ENCODE assay signal across 10 cellular contexts in genomic region chr14:68813318-68813838, GRCh38. TPM values are rescaled to one million over a fixed set of nuclear protein-coding genes. Genes with fewer than 3 reads are reported as not detected.
DNase-seq lines count a peak whose midpoint lies in the region; ATAC-seq and TF ChIP-seq lines count a peak whose summit lies in the region.
"Had no signal": no experiment of that assay in that cellular context is flagged by ENCODE, and none has a peak within 500 bp of the region (broad histone marks: within the 10 kb centered on the region; RNA-seq: fewer than 3 reads in every experiment).

No MANE protein-coding gene starts in this region.

- H3K4me3 ChIP-seq in heart left ventricle (peak overlapping the region in 1 of 12 donors; percentile 70), ascending aorta (no peak overlapping the region), upper lobe of left lung (no peak overlapping the region)

- no peaks in the 10 kb centered on the region for H3K36me3 Mint-ChIP-seq in natural killer cell

- peak overlapping the region; percentile 80 for H3K4me3 Mint-ChIP-seq in natural killer cell

- no peak for TF ChIP-seq EP300 in upper lobe of left lung (IDR thresholded peaks at IDR 0.05)

- H3K4me1 ChIP-seq in heart left ventricle (peaks cover 0 to 65% (median 36%) of the 10 kb centered on the region in 12 donors), ascending aorta (peaks cover 12 to 24% of the 10 kb centered on the region in 2 donors), upper lobe of left lung (peaks cover 37 to 55% (median 45%) of the 10 kb centered on the region in 4 donors)

- H3K9me3 Mint-ChIP-seq in natural killer cell, result no peaks in the 10 kb centered on the region

- H3K4me1 Mint-ChIP-seq in natural killer cell, result peaks cover 48 to 58% of the 10 kb centered on the region in 2 donors

- H3K36me3 ChIP-seq in heart left ventricle, result no peaks in the 10 kb centered on the region
- H3K36me3 ChIP-seq in ascending aorta, result no peaks in the 10 kb centered on the region
- no peaks in the 10 kb centered on the region for H3K36me3 ChIP-seq in upper lobe of left lung

- TF ChIP-seq POLR2A in heart left ventricle (IDR thresholded peaks at IDR 0.05) (no peak), upper lobe of left lung (IDR thresholded peaks at IDR 0.05) (no peak)

- H3K27ac Mint-ChIP-seq in natural killer cell, result peak overlapping the region; percentile 91 to 97

- intact Hi-C loops in heart left ventricle (cut with DNase I) (loop anchor here in 1 of 10 donors (10.0 kb wide), 1 partner anchor 669 kb away; no protein-coding TSS in a partner anchor), Right ventricle myocardium superior (cut with DNase I) (loop anchor here (10.0 kb wide), 1 partner anchor 419 kb away; no protein-coding TSS in a partner anchor), ascending aorta (cut with DNase I) (no loop called here), natural killer cell (cut with micrococcal nuclease) (no loop called here)

- ATAC-seq in heart left ventricle (no peak), Right ventricle myocardium superior (ENCODE audit: poor library complexity) (no peak), natural killer cell (no peak), upper lobe of left lung (ENCODE audit: low FRiP score in 2 of 2) (no peak), HG02852 (IDR thresholded peaks at IDR 0.05; ENCODE audit: unreplicated experiment) (no peak)

- H3K9me3 ChIP-seq in heart left ventricle (no peaks in the 10 kb centered on the region), ascending aorta (no peaks in the 10 kb centered on the region), upper lobe of left lung (no peaks in the 10 kb centered on the region)

- H3K27me3 Mint-ChIP-seq in natural killer cell (ENCODE audit: low read depth in 2 of 2), result no peaks in the 10 kb centered on the region

- peak in 1 of 5 donors; percentile 18 for DNase-seq in heart left ventricle
- no peak for DNase-seq in Right ventricle myocardium superior
- no peak for DNase-seq in ascending aorta (ENCODE audit: low spot score in 2 of 2)
- DNase-seq in natural killer cell, result no peak
- no peak for DNase-seq in upper lobe of left lung
- DNase-seq in mesenteric fat pad (ENCODE audit: low spot score), result no peak
- DNase-seq in activated CD4-positive, CD25-positive, alpha-beta regulatory T cell treated with anti-CD3 and anti-CD28 coated beads, Interleukin-2, amount 50 U/mL, for 72 hours, result no peak
- DNase-seq: cortex of kidney, posterior cingulate gyrus had no signal

- H3K27me3 ChIP-seq in heart left ventricle (no peaks in the 10 kb centered on the region), ascending aorta (no peaks in the 10 kb centered on the region), upper lobe of left lung (no peaks in the 10 kb centered on the region)

- WGBS in heart left ventricle, 4 donors, result 62 to 94% (median 73%) methylated on average over 5 of the region's 5 CpGs
- 78 to 88% methylated on average over 5 of the region's 5 CpGs for WGBS in upper lobe of left lung, 2 donors

- TF ChIP-seq CTCF in heart left ventricle (IDR thresholded peaks at IDR 0.05) (no peak), ascending aorta (IDR thresholded peaks at IDR 0.05) (no peak), natural killer cell (IDR thresholded peaks at IDR 0.05) (no peak), upper lobe of left lung (IDR thresholded peaks at IDR 0.05) (no peak)

- H3K27ac ChIP-seq in heart left ventricle, result peak overlapping the region; percentile 96 to 100 (median 98)
- peak overlapping the region; percentile 96 to 97 for H3K27ac ChIP-seq in ascending aorta
- peak overlapping the region; percentile 96 to 100 (median 98) for H3K27ac ChIP-seq in upper lobe of left lung

RNA-seq across cellular contexts. Expression of gene ZFP36L1, which starts 20.5 kb away (rescaled TPM):
- 100 to 1,000 TPM in 3 of 9 donors, 10 to 100 TPM in 6; 47.8 to 183 (median 68.9) TPM for total RNA-seq in heart left ventricle
- polyA plus RNA-seq in heart left ventricle, result 10 to 100 TPM; 21.2 to 84.5 TPM
- total RNA-seq in Right ventricle myocardium superior, result 45.5 TPM
- total RNA-seq in ascending aorta, result 772 TPM
- 100 to 1,000 TPM; 143 to 167 (median 166) TPM for total RNA-seq in natural killer cell
- total RNA-seq in upper lobe of left lung, result 100 to 1,000 TPM; 268 to 511 (median 385) TPM
- total RNA-seq in mesenteric fat pad, result 477 TPM
